Comparison of ENCODE assay signal across 29 cellular contexts in the genomic region with DNA sequence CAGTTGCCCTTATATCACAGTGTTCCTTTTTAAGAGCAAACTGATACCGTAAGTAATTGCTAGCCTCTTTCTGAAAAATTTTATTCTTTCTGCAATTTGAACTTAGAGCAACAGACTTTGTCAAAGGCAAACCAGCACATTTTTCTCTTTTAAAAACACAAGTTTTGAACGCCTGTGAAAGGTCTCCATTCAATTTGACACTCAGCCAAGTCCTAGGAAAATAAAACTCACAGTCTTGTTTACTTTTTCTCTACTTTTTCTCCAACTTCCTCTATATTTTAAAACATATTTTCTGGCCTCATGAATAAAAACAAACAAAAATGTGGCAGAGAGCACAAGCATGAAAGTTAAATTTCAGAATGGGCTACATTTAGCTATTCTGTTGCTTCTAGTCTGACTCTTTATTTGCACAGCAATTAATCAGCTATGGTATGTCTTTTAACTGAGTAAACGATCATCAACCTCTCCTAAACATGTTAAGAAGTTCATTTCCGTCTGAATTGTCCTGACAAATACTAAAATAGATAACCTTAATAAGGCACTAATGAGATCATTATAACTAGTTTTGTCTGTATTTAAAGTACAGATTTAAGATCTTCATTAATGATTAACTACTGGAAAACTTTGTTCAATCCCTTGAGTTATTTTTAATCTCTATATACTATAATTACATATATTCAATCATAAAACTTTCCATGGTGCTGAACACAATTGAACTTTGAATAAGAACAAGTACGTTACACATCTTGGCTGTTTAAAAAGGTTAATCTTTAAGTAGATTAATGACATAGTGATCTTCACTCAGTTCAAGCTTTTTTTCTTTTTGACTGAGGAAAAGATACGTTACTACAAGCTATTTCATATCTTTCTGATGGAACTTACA.
DNase-seq lines count a peak whose midpoint lies in the region; ATAC-seq, FAIRE-seq and TF ChIP-seq lines count a peak whose summit lies in the region.
"Had no signal": no experiment of that assay in that cellular context is flagged by ENCODE, and none has a peak within 500 bp of the region (broad histone marks: within the 10 kb centered on the region; RNA-seq: fewer than 3 reads in every experiment).

No MANE protein-coding gene starts in this region.

- no peaks in the 10 kb centered on the region for H3K27me3 ChIP-seq in endodermal cell (ENCODE audit: control insufficient read depth, insufficient read depth, low read length, poor library complexity, severe bottlenecking)
- H3K27me3 ChIP-seq in foreskin keratinocyte = no peaks in the 10 kb centered on the region
- no peaks in the 10 kb centered on the region for H3K27me3 ChIP-seq in Peyer's patch
- H3K27me3 ChIP-seq: gastroesophageal sphincter, sigmoid colon, thyroid gland had no signal

- intact Hi-C loops in mucosa of descending colon (cut with DNase I, micrococcal nuclease) = no loop called here

- no peak for TF ChIP-seq POLR2A in Peyer's patch (IDR thresholded peaks at IDR 0.05)

- H3K4me1 ChIP-seq in endodermal cell (ENCODE audit: control insufficient read depth, insufficient read depth, low read length) (peaks cover 13% of the 10 kb centered on the region), mucosa of descending colon (ENCODE audit: low read depth) (no peaks in the 10 kb centered on the region), foreskin keratinocyte (no peaks in the 10 kb centered on the region), Peyer's patch (peaks cover 0 to 8% (median 0%) of the 10 kb centered on the region in 4 donors)
- H3K4me1 ChIP-seq: sigmoid colon had no signal

- DNase-seq in D721Med (ENCODE audit: insufficient read length, low spot score) (no peak), RCC 7860 (ENCODE audit: low spot score) (no peak), endodermal cell (no peak), mucosa of descending colon (no peak), occipital lobe (lab: John Stamatoyannopoulos, UW) (no peak), AG08396 (ENCODE audit: low spot score) (no peak), foreskin keratinocyte (no peak), Peyer's patch (no peak)
- DNase-seq: activated CD4-positive, alpha-beta T cell treated with anti-CD3 and anti-CD28 coated beads for 48 hours; activated CD8-positive, alpha-beta memory T cell treated with anti-CD3 and anti-CD28 coated beads, Interleukin-2, amount 10 ng/mL, durations not matched to agents 7 days and 5 days; DMS 273 treated with DMSO at 0.1 percent for 48 hours; H7; mesenchymal stem cell; natural killer cell; NCI-H1417 treated with DMSO at 0.1 percent for 48 hours; NCI-H2171; NCI-H526 treated with DMSO at 0.1 percent for 48 hours; SIG-M5; sigmoid colon; T-helper 1 cell; thyroid gland had no signal

- H3K27me3 Mint-ChIP-seq in endodermal cell (ENCODE audit: insufficient read depth) = peaks cover 2% of the 10 kb centered on the region
- H3K27me3 Mint-ChIP-seq: activated CD8-positive, alpha-beta memory T cell treated with anti-CD3 and anti-CD28 coated beads, Interleukin-2, amount 10 ng/mL, durations not matched to agents 7 days and 5 days; activated naive CD4-positive, alpha-beta T cell treated with anti-CD3 and anti-CD28 coated beads, Interleukin-2, amount 50 U/mL, for 24 hours; stimulated activated memory B cell treated with anti-CD40 and anti-IgM and Interleukin-4, amounts not matched to agents 10 μg/mL and 1 μg/mL and 100 μg/mL, for 72 hours had no signal

- H3K4me3 ChIP-seq in endodermal cell (ENCODE audit: low read length) (peak overlapping the region; percentile 24), mucosa of descending colon (no peak overlapping the region), Peyer's patch (no peak overlapping the region)
- H3K4me3 ChIP-seq: gastroesophageal sphincter, sigmoid colon, thyroid gland had no signal

- peaks cover 33% of the 10 kb centered on the region for H3K4me1 Mint-ChIP-seq in endodermal cell
- H3K4me1 Mint-ChIP-seq: activated naive CD4-positive, alpha-beta T cell treated with anti-CD3 and anti-CD28 coated beads, Interleukin-2, amount 50 U/mL, for 24 hours; natural killer cell had no signal

- ATAC-seq in mucosa of descending colon (peak; percentile 34), foreskin keratinocyte (no peak)
- ATAC-seq: activated CD8-positive, alpha-beta memory T cell treated with anti-CD3 and anti-CD28 coated beads, Interleukin-2, amount 10 ng/mL, durations not matched to agents 7 days and 5 days; gastroesophageal sphincter; natural killer cell; stimulated activated memory B cell treated with anti-CD40 and anti-IgM and Interleukin-4, amounts not matched to agents 10 μg/mL and 1 μg/mL and 100 μg/mL, for 72 hours had no signal

- no peak overlapping the region for H3K9ac ChIP-seq in endodermal cell (ENCODE audit: extremely low read depth, low read length, poor library complexity, severe bottlenecking)

- H3K36me3 Mint-ChIP-seq in endodermal cell (ENCODE audit: low read depth) = no peaks in the 10 kb centered on the region

- H3K27ac Mint-ChIP-seq in endodermal cell = no peak overlapping the region
- H3K27ac Mint-ChIP-seq: activated CD8-positive, alpha-beta memory T cell treated with anti-CD3 and anti-CD28 coated beads, Interleukin-2, amount 10 ng/mL, durations not matched to agents 7 days and 5 days; activated naive CD4-positive, alpha-beta T cell treated with anti-CD3 and anti-CD28 coated beads, Interleukin-2, amount 50 U/mL, for 24 hours; activated T-helper 1 cell treated with anti-CD3 and anti-CD28 coated beads, Interleukin-12 subunit alpha, Interleukin-12 subunit beta, Interleukin-2, Interleukin-4 antibody, amounts not matched to agents 30 ng/mL and 10 ng/mL and 1 ng/mL, durations not matched to agents 14 hours and 24 hours and 36 hours; CD14-positive monocyte; natural killer cell; stimulated activated memory B cell treated with anti-CD40 and anti-IgM and Interleukin-4, amounts not matched to agents 10 μg/mL and 1 μg/mL and 100 μg/mL, for 72 hours had no signal

- no peaks in the 10 kb centered on the region for H3K36me3 ChIP-seq in endodermal cell (ENCODE audit: control insufficient read depth, insufficient read depth, low read length)
- H3K36me3 ChIP-seq in mucosa of descending colon (ENCODE audit: low read depth) = no peaks in the 10 kb centered on the region
- H3K36me3 ChIP-seq in Peyer's patch = no peaks in the 10 kb centered on the region
- H3K36me3 ChIP-seq: gastroesophageal sphincter, sigmoid colon, thyroid gland had no signal

- H3K9me3 Mint-ChIP-seq in endodermal cell = peaks cover 10% of the 10 kb centered on the region

- FAIRE-seq in D721Med (lab: Jason Lieb, UNC) = peak; percentile 61
- peak; percentile 71 for FAIRE-seq in RCC 7860 (lab: Jason Lieb, UNC)
- FAIRE-seq: astrocyte, GM12891, GM19239 had no signal

- WGBS in endodermal cell (ENCODE audit: insufficient coverage in 1 of 2, insufficient read length in 1 of 2), 2 experiments = 83 to 84% methylated on average over 3 to 6 of the region's 6 CpGs

- no peaks in the 10 kb centered on the region for H3K9me3 ChIP-seq in endodermal cell (ENCODE audit: control insufficient read depth, low read length)
- no peaks in the 10 kb centered on the region for H3K9me3 ChIP-seq in mucosa of descending colon
- no peaks in the 10 kb centered on the region for H3K9me3 ChIP-seq in Peyer's patch
- H3K9me3 ChIP-seq: sigmoid colon, thyroid gland had no signal

- H3K27ac ChIP-seq in endodermal cell (ENCODE audit: low read depth, low read length) (no peak overlapping the region), foreskin keratinocyte (no peak overlapping the region), Peyer's patch (no peak overlapping the region)
- H3K27ac ChIP-seq: gastroesophageal sphincter, sigmoid colon, thyroid gland had no signal

- no peak overlapping the region for H3K4me3 Mint-ChIP-seq in endodermal cell
- H3K4me3 Mint-ChIP-seq: activated CD8-positive, alpha-beta memory T cell treated with anti-CD3 and anti-CD28 coated beads, Interleukin-2, amount 10 ng/mL, durations not matched to agents 7 days and 5 days; activated naive CD4-positive, alpha-beta T cell treated with anti-CD3 and anti-CD28 coated beads, Interleukin-2, amount 50 U/mL, for 24 hours; activated T-helper 1 cell treated with anti-CD3 and anti-CD28 coated beads, Interleukin-12 subunit alpha, Interleukin-12 subunit beta, Interleukin-2, Interleukin-4 antibody, amounts not matched to agents 30 ng/mL and 10 ng/mL and 1 ng/mL, durations not matched to agents 14 hours and 24 hours and 36 hours; CD14-positive monocyte; natural killer cell; stimulated activated memory B cell treated with anti-CD40 and anti-IgM and Interleukin-4, amounts not matched to agents 10 μg/mL and 1 μg/mL and 100 μg/mL, for 72 hours had no signal

- no peak for TF ChIP-seq CTCF in D721Med (IDR thresholded peaks at IDR 0.05; ENCODE audit: insufficient read depth, missing control alignments)
- no peak for TF ChIP-seq CTCF in endodermal cell (conservative IDR thresholded peaks at IDR 0.05)
- no peak for TF ChIP-seq CTCF in mucosa of descending colon (IDR thresholded peaks at IDR 0.05)
- no peak for TF ChIP-seq CTCF in foreskin keratinocyte (conservative IDR thresholded peaks at IDR 0.05)
- TF ChIP-seq CTCF in Peyer's patch (IDR thresholded peaks at IDR 0.05) = no peak
